In the genomic region with DNA sequence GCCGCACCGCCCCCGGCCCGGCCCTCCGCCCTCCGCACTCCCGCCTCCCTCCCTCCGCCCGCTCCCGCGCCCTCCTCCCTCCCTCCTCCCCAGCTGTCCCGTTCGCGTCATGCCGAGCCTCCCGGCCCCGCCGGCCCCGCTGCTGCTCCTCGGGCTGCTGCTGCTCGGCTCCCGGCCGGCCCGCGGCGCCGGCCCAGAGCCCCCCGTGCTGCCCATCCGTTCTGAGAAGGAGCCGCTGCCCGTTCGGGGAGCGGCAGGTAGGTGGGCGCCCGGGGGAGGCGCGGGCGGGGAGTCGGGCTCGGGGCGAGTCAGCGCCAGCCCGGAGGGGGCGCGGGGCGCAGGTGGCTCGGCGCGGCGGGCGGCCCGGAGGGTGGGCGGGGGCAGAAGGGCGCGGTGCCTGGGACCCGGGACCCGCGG, we compare ENCODE assay signal across 9 cellular contexts. TPM values are rescaled to one million over a fixed set of nuclear protein-coding genes. Genes with fewer than 3 reads are reported as not detected.
DNase-seq lines count a peak whose midpoint lies in the region; ATAC-seq and TF ChIP-seq lines count a peak whose summit lies in the region.
"Had no signal": no experiment of that assay in that cellular context is flagged by ENCODE, and none has a peak within 500 bp of the region (broad histone marks: within the 10 kb centered on the region; RNA-seq: fewer than 3 reads in every experiment).

No MANE protein-coding gene starts in this region.

- no peak for TF ChIP-seq CTCF in parathyroid adenoma (IDR thresholded peaks at IDR 0.05)

- peak overlapping the region; percentile 73 for H2AFZ ChIP-seq in parathyroid adenoma

- no peak overlapping the region for H3K9ac ChIP-seq in HUES48 (ENCODE audit: low read depth, low read length)
- no peak overlapping the region for H3K9ac ChIP-seq in parathyroid adenoma

- CTCF ChIA-PET in activated naive CD4-positive, alpha-beta T cell treated with anti-CD3 and anti-CD28 coated beads, Interleukin-2, amount 10 ng/mL, durations not matched to agents 7 days and 5 days (lab: Charles Lee) = interaction anchor here (1.5 kb wide), 1 partner anchor 8 kb away, joined by 6 read pairs; no protein-coding TSS in a partner anchor

- H3K27ac ChIP-seq in HUES48 (ENCODE audit: low read depth, low read length) (no peak overlapping the region), parathyroid adenoma (no peak overlapping the region)

- peaks cover 95% of the 10 kb centered on the region for H3K27me3 Mint-ChIP-seq in activated naive CD4-positive, alpha-beta T cell treated with anti-CD3 and anti-CD28 coated beads, Interleukin-2, amount 10 ng/mL, durations not matched to agents 7 days and 5 days

- peaks cover 29% of the 10 kb centered on the region for H3K4me1 ChIP-seq in HUES48 (ENCODE audit: control insufficient read depth, insufficient read depth, low read length)
- no peaks in the 10 kb centered on the region for H3K4me1 ChIP-seq in parathyroid adenoma

- peaks cover 8% of the 10 kb centered on the region for H3K4me1 Mint-ChIP-seq in activated naive CD4-positive, alpha-beta T cell treated with anti-CD3 and anti-CD28 coated beads, Interleukin-2, amount 10 ng/mL, durations not matched to agents 7 days and 5 days

- peak overlapping the region; percentile 51 for H3K4me2 ChIP-seq in parathyroid adenoma (ENCODE audit: low read length)

- intact Hi-C loops in cardiac septum (cut with DNase I) = no loop called here

- H3K79me2 ChIP-seq in parathyroid adenoma = no peaks in the 10 kb centered on the region

- H3K4me3 Mint-ChIP-seq in activated naive CD4-positive, alpha-beta T cell treated with anti-CD3 and anti-CD28 coated beads, Interleukin-2, amount 10 ng/mL, durations not matched to agents 7 days and 5 days = no peak overlapping the region

- H3K36me3 Mint-ChIP-seq in activated naive CD4-positive, alpha-beta T cell treated with anti-CD3 and anti-CD28 coated beads, Interleukin-2, amount 10 ng/mL, durations not matched to agents 7 days and 5 days = no peaks in the 10 kb centered on the region
- H3K36me3 Mint-ChIP-seq: activated naive CD8-positive, alpha-beta T cell had no signal

- DNase-seq in AG20443 (ENCODE audit: low spot score) = peak; percentile 91
- DNase-seq in activated naive CD4-positive, alpha-beta T cell treated with anti-CD3 and anti-CD28 coated beads, Interleukin-2, amount 10 ng/mL, durations not matched to agents 7 days and 5 days = peak; percentile 50
- peak; percentile 80 for DNase-seq in cardiac septum (ENCODE audit: low spot score)
- DNase-seq in A172 (ENCODE audit: low spot score) = no peak
- DNase-seq in NOMO-1 (lab: John Stamatoyannopoulos, UW; ENCODE audit: unreplicated experiment in 2 of 2) = no peak

- peak overlapping the region; percentile 59; the same call in 1 of the 2 replicates for H3K4me3 ChIP-seq in HUES48 (ENCODE audit: low read depth, low read length)
- no peak overlapping the region for H3K4me3 ChIP-seq in parathyroid adenoma (ENCODE audit: low read depth, low read length)

- no peak for ATAC-seq in GM21390 (IDR thresholded peaks at IDR 0.05; ENCODE audit: unreplicated experiment)

- no peak overlapping the region for H3K27ac Mint-ChIP-seq in activated naive CD4-positive, alpha-beta T cell treated with anti-CD3 and anti-CD28 coated beads, Interleukin-2, amount 10 ng/mL, durations not matched to agents 7 days and 5 days
- H3K27ac Mint-ChIP-seq: activated naive CD8-positive, alpha-beta T cell had no signal

- no peaks in the 10 kb centered on the region for H3K36me3 ChIP-seq in HUES48 (ENCODE audit: control insufficient read depth, insufficient read depth, low read length)
- H3K36me3 ChIP-seq in parathyroid adenoma (ENCODE audit: control insufficient read depth, insufficient read depth, low read length) = no peaks in the 10 kb centered on the region

- H3K27me3 ChIP-seq in HUES48 (ENCODE audit: control insufficient read depth, insufficient read depth, low read length) (peaks cover 77% of the 10 kb centered on the region), parathyroid adenoma (ENCODE audit: control insufficient read depth, insufficient read depth, low read length) (no peaks in the 10 kb centered on the region)

- no peaks in the 10 kb centered on the region for H3K9me3 ChIP-seq in HUES48 (ENCODE audit: control insufficient read depth, insufficient read depth, low read length)
- no peaks in the 10 kb centered on the region for H3K9me3 ChIP-seq in parathyroid adenoma (ENCODE audit: control insufficient read depth, low read length)

- H3K9me3 Mint-ChIP-seq in activated naive CD4-positive, alpha-beta T cell treated with anti-CD3 and anti-CD28 coated beads, Interleukin-2, amount 10 ng/mL, durations not matched to agents 7 days and 5 days = no peaks in the 10 kb centered on the region

RNA-seq across cellular contexts. Expression of a gene that starts 0.4 kb away (rescaled TPM):
- total RNA-seq in cardiac septum = 7.0 TPM
- 0.33 and 5.6 TPM in 2 replicates for total RNA-seq in A172 (2014; rRNA removed; shearing (Covaris generic))

RNA-seq across cellular contexts. Expression of a gene that starts 2.2 kb away (rescaled TPM):
- 0.48 TPM for total RNA-seq in cardiac septum
- total RNA-seq in A172 (2014; rRNA removed; shearing (Covaris generic)) = 0.14 and 0.43 TPM in 2 replicates

RNA-seq across cellular contexts. Expression of a gene that starts 18.7 kb away (rescaled TPM):
- 23.2 TPM for total RNA-seq in cardiac septum
- total RNA-seq in A172 (2014; rRNA removed; shearing (Covaris generic)) = 182 and 190 TPM in 2 replicates

RNA-seq across cellular contexts. Expression of a gene that starts 18.8 kb away (rescaled TPM):
- total RNA-seq in cardiac septum = 3.1 TPM
- 3.0 and 8.8 TPM in 2 replicates for total RNA-seq in A172 (2014; rRNA removed; shearing (Covaris generic))

RNA-seq across cellular contexts. Expression of a gene that starts 42.8 kb away (rescaled TPM):
- total RNA-seq in cardiac septum = 43.3 TPM
- total RNA-seq in A172 (2014; rRNA removed; shearing (Covaris generic)) = 0.62 and 0.65 TPM in 2 replicates

Comparison
In these comparisons a context has a peak if more than half of its experiments do, and no peak if none do; other contexts are left out.
1. DNase-seq: peak in AG20443 (single experiment), activated naive CD4-positive, alpha-beta T cell treated with anti-CD3 and anti-CD28 coated beads, Interleukin-2, amount 10 ng/mL, durations not matched to agents 7 days and 5 days (single experiment) and cardiac septum (single experiment); none in A172 (single experiment) and NOMO-1 (0 of 2).